ENCODE assay signal across 9 cellular contexts in the genomic region with DNA sequence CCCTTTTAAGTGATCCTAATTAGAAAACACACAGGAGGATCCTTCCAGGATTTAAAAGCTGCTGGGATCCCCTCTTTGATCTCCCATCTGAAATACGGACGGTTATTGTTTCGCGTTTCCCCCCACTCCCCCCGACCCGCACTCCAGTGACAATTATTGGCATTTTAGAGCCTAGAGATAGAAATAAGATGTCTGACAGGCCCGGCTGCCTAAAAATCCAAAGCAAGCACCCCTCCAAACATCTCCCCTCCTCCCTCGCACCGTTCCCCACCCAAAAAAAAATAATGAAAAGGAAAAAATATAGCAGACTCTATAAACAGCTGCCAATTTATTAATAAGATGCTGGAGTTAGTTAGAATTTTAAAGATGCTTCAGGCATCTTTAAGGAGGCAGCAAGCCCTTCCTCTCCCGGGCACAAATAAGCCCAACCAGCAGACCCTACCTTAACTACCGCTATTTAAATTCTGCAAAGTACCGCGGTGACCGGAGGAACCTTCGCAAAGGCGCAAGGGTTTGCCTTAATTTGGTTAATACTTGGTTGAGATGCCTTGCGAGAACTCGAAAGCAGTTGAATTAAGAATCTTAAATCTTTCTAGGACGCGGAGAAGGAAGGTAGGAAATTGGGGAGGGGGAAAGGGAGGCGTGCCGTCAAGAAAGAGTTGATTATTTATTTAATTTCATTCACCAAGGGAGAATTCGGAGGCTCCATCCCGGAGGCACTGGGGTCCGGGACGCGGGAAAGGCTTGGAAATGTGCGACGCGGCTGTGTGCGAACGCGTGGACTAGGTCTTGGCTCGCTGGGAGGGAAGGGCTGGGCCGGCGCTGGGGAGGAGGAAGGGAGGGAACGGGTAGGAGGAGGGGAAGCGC. TPM values are rescaled to one million over a fixed set of nuclear protein-coding genes. Genes with fewer than 3 reads are reported as not detected.
DNase-seq lines count a peak whose midpoint lies in the region; ATAC-seq, FAIRE-seq and TF ChIP-seq lines count a peak whose summit lies in the region.
"Had no signal": no experiment of that assay in that cellular context is flagged by ENCODE, and none has a peak within 500 bp of the region (broad histone marks: within the 10 kb centered on the region; RNA-seq: fewer than 3 reads in every experiment).

No MANE protein-coding gene starts in this region.

- H3K36me3 ChIP-seq in bronchial epithelial cell (ENCODE audit: control insufficient read depth, insufficient read depth, low read length) (no peaks in the 10 kb centered on the region), lung (ENCODE audit: control insufficient read depth in 2 of 2, insufficient read depth in 2 of 2, low read length in 2 of 2) (no peaks in the 10 kb centered on the region), stomach (no peaks in the 10 kb centered on the region)

- H3K27me3 ChIP-seq in bronchial epithelial cell (ENCODE audit: control insufficient read depth, insufficient read depth, low read length): peaks cover 12% of the 10 kb centered on the region
- H3K27me3 ChIP-seq in lung (ENCODE audit: control insufficient read depth, insufficient read depth): no peaks in the 10 kb centered on the region
- peaks cover 7 to 67% (median 52%) of the 10 kb centered on the region in 3 donors for H3K27me3 ChIP-seq in stomach

- H3K4me3 ChIP-seq in bronchial epithelial cell (ENCODE audit: low read depth, low read length) (peak overlapping the region; percentile 49), lung (peak overlapping the region; percentile 40), stomach (peak overlapping the region; percentile 53 to 63 (median 56))

- no peak for TF ChIP-seq POLR2A in stomach (IDR thresholded peaks at IDR 0.05)

- TF ChIP-seq CTCF in bronchial epithelial cell (IDR thresholded peaks at IDR 0.05; ENCODE audit: insufficient read depth, low read length, severe bottlenecking): no peak
- TF ChIP-seq CTCF in lung (IDR thresholded peaks at IDR 0.05; ENCODE audit: control extremely low read depth, extremely low read depth): no peak
- TF ChIP-seq CTCF in stomach (IDR thresholded peaks at IDR 0.05): no peak

- H3K9me3 ChIP-seq in lung (ENCODE audit: control insufficient read depth in 2 of 2, insufficient read depth in 1 of 2, low read length in 1 of 2): no peaks in the 10 kb centered on the region
- no peaks in the 10 kb centered on the region for H3K9me3 ChIP-seq in stomach

- TF ChIP-seq EP300 in stomach (IDR thresholded peaks at IDR 0.05): no peak

- DNase-seq in activated CD4-positive, alpha-beta T cell treated with anti-CD3 and anti-CD28 coated beads for 36 hours: no peak
- no peak for DNase-seq in activated CD4-positive, alpha-beta T cell treated with anti-CD3 and anti-CD28 coated beads, Interleukin-2, amount 50 U/mL, for 48 hours
- DNase-seq in bronchial epithelial cell (ENCODE audit: low read depth) (no peak), lung (ENCODE audit: low spot score) (no peak), stomach (no peak), HPDE6-E6E7 (ENCODE audit: extremely low spot score) (no peak), NCI-H526 treated with DMSO at 0.1 percent for 48 hours (lab: John Stamatoyannopoulos, UW) (no peak)
- no peak for DNase-seq in stimulated activated CD4-positive, alpha-beta T cell treated with anti-CD3 and anti-CD28 coated beads, Interleukin-4, amount 100 ng/mL, for 4 hours

- peaks cover 52% of the 10 kb centered on the region for H3K27me3 Mint-ChIP-seq in activated CD4-positive, alpha-beta T cell treated with anti-CD3 and anti-CD28 coated beads for 36 hours

- H3K27ac ChIP-seq in lung (ENCODE audit: low read depth in 1 of 2, low read length in 1 of 2) (no peak overlapping the region), stomach (peak overlapping the region in 1 of 5 donors; percentile 66)

- no peak for FAIRE-seq in bronchial epithelial cell (lab: Jason Lieb, UNC)
- FAIRE-seq: A204.1 had no signal

- intact Hi-C loops in activated CD4-positive, alpha-beta T cell treated with anti-CD3 and anti-CD28 coated beads for 36 hours (cut with DNase I, micrococcal nuclease): loop anchor here (5.0 to 10.0 kb wide), 5 partner anchors 43 to 1325 kb away; a partner anchor contains a TSS
- intact Hi-C loops in stomach (cut with DNase I; ENCODE audit: low total_unique reads): no loop called here

- H3K4me1 Mint-ChIP-seq in activated CD4-positive, alpha-beta T cell treated with anti-CD3 and anti-CD28 coated beads for 36 hours: peaks cover 17% of the 10 kb centered on the region

- CTCF ChIA-PET in activated CD4-positive, alpha-beta T cell treated with anti-CD3 and anti-CD28 coated beads for 36 hours (lab: Charles Lee): no interaction called here

- no peaks in the 10 kb centered on the region for H3K9me3 Mint-ChIP-seq in activated CD4-positive, alpha-beta T cell treated with anti-CD3 and anti-CD28 coated beads for 36 hours (ENCODE audit: low read depth)

- POLR2A ChIA-PET in activated CD4-positive, alpha-beta T cell treated with anti-CD3 and anti-CD28 coated beads for 36 hours (lab: Charles Lee): no interaction called here

- peak overlapping the region; percentile 72 for H3K4me3 Mint-ChIP-seq in activated CD4-positive, alpha-beta T cell treated with anti-CD3 and anti-CD28 coated beads for 36 hours

- H3K27ac Mint-ChIP-seq in activated CD4-positive, alpha-beta T cell treated with anti-CD3 and anti-CD28 coated beads for 36 hours: no peak overlapping the region

- WGBS in lung, 2 donors: 14 to 17% methylated on average over 34 to 38 of the region's 38 CpGs
- 9 to 15% (median 12%) methylated on average over 38 of the region's 38 CpGs for WGBS in stomach, 5 donors

- ATAC-seq in activated CD4-positive, alpha-beta T cell treated with anti-CD3 and anti-CD28 coated beads for 36 hours: no peak
- peak; percentile 61 for ATAC-seq in lung (ENCODE audit: insufficient read depth, low FRiP score)

- peaks cover 0 to 14% of the 10 kb centered on the region in 2 donors for H3K4me1 ChIP-seq in lung (ENCODE audit: control insufficient read depth in 2 of 2, insufficient read depth in 2 of 2, low read length in 2 of 2)
- H3K4me1 ChIP-seq in stomach: peaks cover 21 to 30% (median 26%) of the 10 kb centered on the region in 4 donors

- H3K36me3 Mint-ChIP-seq in activated CD4-positive, alpha-beta T cell treated with anti-CD3 and anti-CD28 coated beads for 36 hours (ENCODE audit: low read depth): no peaks in the 10 kb centered on the region

RNA-seq across cellular contexts. Expression of a gene that starts 1.5 kb away (rescaled TPM):
- total RNA-seq in activated CD4-positive, alpha-beta T cell treated with anti-CD3 and anti-CD28 coated beads for 36 hours: under 1 TPM; 0.48 to 0.51 TPM
- total RNA-seq in bronchial epithelial cell (not detected in 2 replicates), lung (10 to 100 TPM in 1 of 2 donors, 1 to 10 TPM in 1; 3.4 to 13.6 TPM), stomach (10 to 100 TPM in 1 of 5 donors, 1 to 10 TPM in 1, under 1 TPM in 1, not detected in 2; 0.92 to 14.3 (median 1.0) TPM)
- polyA plus RNA-seq in lung (1 to 10 TPM; 1.6 to 2.3 TPM), stomach (1 to 10 TPM in 1 of 3 donors, under 1 TPM in 2; 0.25 to 1.9 (median 0.31) TPM)
